Comparison of ENCODE assay signal across 9 cellular contexts in genomic region chr4:76803522-76803921, GRCh38.
DNase-seq lines count a peak whose midpoint lies in the region; ATAC-seq, FAIRE-seq and TF ChIP-seq lines count a peak whose summit lies in the region.
"Had no signal": no experiment of that assay in that cellular context is flagged by ENCODE, and none has a peak within 500 bp of the region (broad histone marks: within the 10 kb centered on the region; RNA-seq: fewer than 3 reads in every experiment).

No MANE protein-coding gene starts in this region.

- peaks cover 8 to 17% of the 10 kb centered on the region in 2 experiments for H3K4me1 ChIP-seq in K562 (replicated peaks in 1 of 2; ENCODE audit: control insufficient read depth in 2 of 2, insufficient read depth in 2 of 2, low read length in 2 of 2)

- POLR2A ChIA-PET in K562 (lab: Yijun Ruan, JAX), result no interaction called here

- TF ChIP-seq CTCF in K562 (IDR thresholded peaks at IDR 0.05 in 2 of 3, conservative IDR thresholded peaks at IDR 0.05 in 1 of 3; ENCODE audit: insufficient read depth in 2 of 3, low read depth in 1 of 3, low read length in 3 of 3), result no peak

- DNase-seq in COLO829 (ENCODE audit: low spot score) (peak; percentile 88), NCI-H1417 treated with DMSO at 0.1 percent for 48 hours (lab: John Stamatoyannopoulos, UW) (peak; percentile 29), K562 (ENCODE audit: extremely low read depth in 1 of 4, low spot score in 3 of 4) (peak; percentile 15 to 58 (median 40)), left kidney (ENCODE audit: low read depth, low spot score) (peak; percentile 69), AML-193 (lab: John Stamatoyannopoulos, UW) (no peak), NCI-H1694 treated with DMSO at 0.1 percent for 48 hours (lab: John Stamatoyannopoulos, UW) (no peak)
- DNase-seq in stimulated activated naive CD8-positive, alpha-beta T cell treated with anti-CD3 and anti-CD28 coated beads, Interleukin-15, amount 100 ng/mL, for 72 hours, result no peak
- no peak for DNase-seq in activated naive CD8-positive, alpha-beta T cell treated with anti-CD3 and anti-CD28 coated beads, Interleukin-2, amount 50 U/mL, for 24 hours
- DNase-seq: stimulated activated CD4-positive, alpha-beta T cell treated with anti-CD3 and anti-CD28 coated beads, Interleukin-2, amount 100 ng/mL, for 24 hours had no signal

- intact Hi-C loops in K562 (cut with micrococcal nuclease), result no loop called here

- no peak overlapping the region; the same call in 2 of the 3 replicates for H3K27ac ChIP-seq in K562 (ENCODE audit: extremely low read depth, low read depth, low read length)

- TF ChIP-seq EP300 in K562 (IDR thresholded peaks at IDR 0.05; ENCODE audit: low read length), result peak; percentile 40; the same call in 1 of the 2 replicates

- 0 out of 2 replicates have a peak overlapping the region, but pooled peaks have one; percentile 42 for H2AFZ ChIP-seq in K562 (ENCODE audit: low read depth, low read length)

- H3K9me1 ChIP-seq in K562 (ENCODE audit: control insufficient read depth, insufficient read depth, low read length), result no peaks in the 10 kb centered on the region

- in situ Hi-C loops in K562 (cut with MboI), result no loop called here

- no peaks in the 10 kb centered on the region for H3K9me3 ChIP-seq in K562 (replicated peaks; ENCODE audit: control insufficient read depth, insufficient read depth, low read depth, low read length)

- H3K27me3 Mint-ChIP-seq in stimulated activated naive CD8-positive, alpha-beta T cell treated with anti-CD3 and anti-CD28 coated beads, Interleukin-15, amount 100 ng/mL, for 72 hours, result peaks cover 30% of the 10 kb centered on the region
- H3K27me3 Mint-ChIP-seq in activated naive CD8-positive, alpha-beta T cell treated with anti-CD3 and anti-CD28 coated beads, Interleukin-2, amount 50 U/mL, for 24 hours, result peaks cover 8% of the 10 kb centered on the region

- no peak for TF ChIP-seq RAD21 in K562 (CRISPR knock-in tag; conservative IDR thresholded peaks at IDR 0.05 in 1 of 2, IDR thresholded peaks at IDR 0.05 in 1 of 2)

- CTCF ChIA-PET in K562 (lab: Yijun Ruan, JAX; ENCODE audit: low intra/inter-chr PET ratio), result no interaction called here

- no peak overlapping the region for H3K9ac ChIP-seq in K562 (ENCODE audit: insufficient read depth in 1 of 2, low read depth in 2 of 2, low read length in 2 of 2)

- H3K4me3 ChIP-seq in K562, result no peak overlapping the region

- BruUV-seq in K562 (replicated peaks; lab: Mats Ljungman, UMichigan), result no TSS peak

- TF ChIP-seq POLR2A in K562 (conservative IDR thresholded peaks at IDR 0.05), result no peak

- H3K27me3 ChIP-seq in K562 (ENCODE audit: control insufficient read depth in 2 of 2, insufficient read depth in 2 of 2, low read length in 2 of 2), result no peaks in the 10 kb centered on the region

- H3K36me3 ChIP-seq in K562 (ENCODE audit: control insufficient read depth, insufficient read depth, low read length), result no peaks in the 10 kb centered on the region

- peak overlapping the region; percentile 14; the same call in 1 of the 2 replicates for H3K4me2 ChIP-seq in K562 (ENCODE audit: insufficient read depth, low read length)

- no peak overlapping the region for H3K27ac Mint-ChIP-seq in stimulated activated naive CD8-positive, alpha-beta T cell treated with anti-CD3 and anti-CD28 coated beads, Interleukin-15, amount 100 ng/mL, for 72 hours
- no peak overlapping the region for H3K27ac Mint-ChIP-seq in activated naive CD8-positive, alpha-beta T cell treated with anti-CD3 and anti-CD28 coated beads, Interleukin-2, amount 50 U/mL, for 24 hours

- H4K20me1 ChIP-seq in K562 (replicated peaks; ENCODE audit: control insufficient read depth, insufficient read depth, low read length), result no peaks in the 10 kb centered on the region

- peak; percentile 72 for FAIRE-seq in K562 (lab: Jason Lieb, UNC)

- H3K9me3 Mint-ChIP-seq in stimulated activated naive CD8-positive, alpha-beta T cell treated with anti-CD3 and anti-CD28 coated beads, Interleukin-15, amount 100 ng/mL, for 72 hours, result peaks cover 16 to 24% of the 10 kb centered on the region in 2 donors
- peaks cover 15% of the 10 kb centered on the region for H3K9me3 Mint-ChIP-seq in activated naive CD8-positive, alpha-beta T cell treated with anti-CD3 and anti-CD28 coated beads, Interleukin-2, amount 50 U/mL, for 24 hours

- H3K79me2 ChIP-seq in K562 (ENCODE audit: control insufficient read depth, insufficient read depth, low read length), result no peaks in the 10 kb centered on the region

- 7% methylated on average over 5 of the region's 5 CpGs for WGBS in K562 (ENCODE audit: insufficient coverage, low coverage, missing lambda C conversion rate)

- no peak overlapping the region for H3K4me3 Mint-ChIP-seq in stimulated activated naive CD8-positive, alpha-beta T cell treated with anti-CD3 and anti-CD28 coated beads, Interleukin-15, amount 100 ng/mL, for 72 hours
- no peak overlapping the region for H3K4me3 Mint-ChIP-seq in activated naive CD8-positive, alpha-beta T cell treated with anti-CD3 and anti-CD28 coated beads, Interleukin-2, amount 50 U/mL, for 24 hours

- peak; percentile 76 for ATAC-seq in K562
- no peak for ATAC-seq in stimulated activated naive CD8-positive, alpha-beta T cell treated with anti-CD3 and anti-CD28 coated beads, Interleukin-15, amount 100 ng/mL, for 72 hours
- no peak for ATAC-seq in activated naive CD8-positive, alpha-beta T cell treated with anti-CD3 and anti-CD28 coated beads, Interleukin-2, amount 50 U/mL, for 24 hours

- no peaks in the 10 kb centered on the region for H3K36me3 Mint-ChIP-seq in activated naive CD8-positive, alpha-beta T cell treated with anti-CD3 and anti-CD28 coated beads, Interleukin-2, amount 50 U/mL, for 24 hours (ENCODE audit: low read depth)

- H3K4me1 Mint-ChIP-seq in stimulated activated naive CD8-positive, alpha-beta T cell treated with anti-CD3 and anti-CD28 coated beads, Interleukin-15, amount 100 ng/mL, for 72 hours, result no peaks in the 10 kb centered on the region
- H3K4me1 Mint-ChIP-seq in activated naive CD8-positive, alpha-beta T cell treated with anti-CD3 and anti-CD28 coated beads, Interleukin-2, amount 50 U/mL, for 24 hours, result no peaks in the 10 kb centered on the region

TF ChIP-seq in K562, 482 proteins besides CTCF, POLR2A, EP300 and RAD21 (continues in another document):
- TF ChIP-seq ZNF282 (CRISPR knock-in tag; IDR thresholded peaks at IDR 0.05) (no peak), ZNF395 (CRISPR knock-in tag; IDR thresholded peaks at IDR 0.05) (no peak), NFATC3 (IDR thresholded peaks at IDR 0.05) (no peak), SMARCA4 (IDR thresholded peaks at IDR 0.05) (peak; percentile 71; the same call in 1 of the 2 replicates), NCOR1 (IDR thresholded peaks at IDR 0.05) (peak; percentile 29; the same call in 1 of the 2 replicates), BRD9 (IDR thresholded peaks at IDR 0.05; ENCODE audit: low read depth, partially characterized antibody) (no peak), CXXC5 (CRISPR knock-in tag; IDR thresholded peaks at IDR 0.05) (no peak), GTF2E2 (tag; IDR thresholded peaks at IDR 0.05) (no peak)
- TF ChIP-seq, protein P1, sequence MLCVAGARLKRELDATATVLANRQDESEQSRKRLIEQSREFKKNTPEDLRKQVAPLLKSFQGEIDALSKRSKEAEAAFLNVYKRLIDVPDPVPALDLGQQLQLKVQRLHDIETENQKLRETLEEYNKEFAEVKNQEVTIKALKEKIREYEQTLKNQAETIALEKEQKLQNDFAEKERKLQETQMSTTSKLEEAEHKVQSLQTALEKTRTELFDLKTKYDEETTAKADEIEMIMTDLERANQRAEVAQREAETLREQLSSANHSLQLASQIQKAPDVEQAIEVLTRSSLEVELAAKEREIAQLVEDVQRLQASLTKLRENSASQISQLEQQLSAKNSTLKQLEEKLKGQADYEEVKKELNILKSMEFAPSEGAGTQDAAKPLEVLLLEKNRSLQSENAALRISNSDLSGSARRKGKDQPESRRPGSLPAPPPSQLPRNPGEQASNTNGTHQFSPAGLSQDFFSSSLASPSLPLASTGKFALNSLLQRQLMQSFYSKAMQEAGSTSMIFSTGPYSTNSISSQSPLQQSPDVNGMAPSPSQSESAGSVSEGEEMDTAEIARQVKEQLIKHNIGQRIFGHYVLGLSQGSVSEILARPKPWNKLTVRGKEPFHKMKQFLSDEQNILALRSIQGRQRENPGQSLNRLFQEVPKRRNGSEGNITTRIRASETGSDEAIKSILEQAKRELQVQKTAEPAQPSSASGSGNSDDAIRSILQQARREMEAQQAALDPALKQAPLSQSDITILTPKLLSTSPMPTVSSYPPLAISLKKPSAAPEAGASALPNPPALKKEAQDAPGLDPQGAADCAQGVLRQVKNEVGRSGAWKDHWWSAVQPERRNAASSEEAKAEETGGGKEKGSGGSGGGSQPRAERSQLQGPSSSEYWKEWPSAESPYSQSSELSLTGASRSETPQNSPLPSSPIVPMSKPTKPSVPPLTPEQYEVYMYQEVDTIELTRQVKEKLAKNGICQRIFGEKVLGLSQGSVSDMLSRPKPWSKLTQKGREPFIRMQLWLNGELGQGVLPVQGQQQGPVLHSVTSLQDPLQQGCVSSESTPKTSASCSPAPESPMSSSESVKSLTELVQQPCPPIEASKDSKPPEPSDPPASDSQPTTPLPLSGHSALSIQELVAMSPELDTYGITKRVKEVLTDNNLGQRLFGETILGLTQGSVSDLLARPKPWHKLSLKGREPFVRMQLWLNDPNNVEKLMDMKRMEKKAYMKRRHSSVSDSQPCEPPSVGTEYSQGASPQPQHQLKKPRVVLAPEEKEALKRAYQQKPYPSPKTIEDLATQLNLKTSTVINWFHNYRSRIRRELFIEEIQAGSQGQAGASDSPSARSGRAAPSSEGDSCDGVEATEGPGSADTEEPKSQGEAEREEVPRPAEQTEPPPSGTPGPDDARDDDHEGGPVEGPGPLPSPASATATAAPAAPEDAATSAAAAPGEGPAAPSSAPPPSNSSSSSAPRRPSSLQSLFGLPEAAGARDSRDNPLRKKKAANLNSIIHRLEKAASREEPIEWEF (CRISPR knock-in tag; IDR thresholded peaks at IDR 0.05), result no peak

Comparison
In these comparisons a context has a peak if more than half of its experiments do, and no peak if none do; other contexts are left out.
1. DNase-seq: peak in COLO829 (single experiment), NCI-H1417 treated with DMSO at 0.1 percent for 48 hours (single experiment), K562 (4 of 4) and left kidney (single experiment); none in AML-193 (0 of 2), stimulated activated naive CD8-positive, alpha-beta T cell treated with anti-CD3 and anti-CD28 coated beads, Interleukin-15, amount 100 ng/mL, for 72 hours (0 of 2), NCI-H1694 treated with DMSO at 0.1 percent for 48 hours (single experiment) and activated naive CD8-positive, alpha-beta T cell treated with anti-CD3 and anti-CD28 coated beads, Interleukin-2, amount 50 U/mL, for 24 hours (single experiment).